8 cellular contexts compared by ENCODE assay signal in the genomic region with DNA sequence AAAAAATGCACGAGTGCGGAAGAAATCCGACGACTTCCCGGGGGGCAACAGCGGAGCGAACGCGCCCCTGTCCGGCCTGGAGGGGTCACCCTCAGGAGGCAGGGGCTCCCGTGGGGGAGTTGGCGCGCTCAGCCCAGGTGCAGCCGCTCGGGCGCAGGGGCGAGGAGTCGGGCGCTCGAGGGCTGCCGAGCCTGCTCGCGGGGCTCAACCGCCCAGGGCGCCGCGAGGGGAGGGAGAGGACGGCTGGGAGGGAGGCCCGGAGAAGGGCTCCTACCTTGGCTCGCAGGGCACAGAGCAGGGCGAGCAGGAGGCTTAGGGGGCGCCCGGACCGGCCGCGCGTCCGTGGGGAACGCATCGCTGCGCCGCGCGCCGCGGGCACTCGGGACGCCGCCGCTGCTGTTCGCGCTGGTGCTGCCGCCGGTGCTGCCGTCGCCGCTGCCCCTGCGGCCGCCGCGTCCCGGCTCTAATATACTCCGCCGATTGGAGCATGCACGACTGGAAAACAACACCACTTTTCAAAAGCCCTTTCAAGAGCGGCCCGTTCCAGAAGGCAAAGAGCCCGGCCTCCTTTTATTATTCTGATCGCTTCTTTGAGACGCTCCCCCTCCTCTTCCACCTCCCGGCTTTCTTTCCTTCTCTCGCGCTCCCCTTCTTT. TPM values are rescaled to one million over a fixed set of nuclear protein-coding genes. Genes with fewer than 3 reads are reported as not detected.
DNase-seq lines count a peak whose midpoint lies in the region; ATAC-seq and TF ChIP-seq lines count a peak whose summit lies in the region.

No MANE protein-coding gene starts in this region.

- TF ChIP-seq EP300 in stomach (IDR thresholded peaks at IDR 0.05), result no peak

- no peaks in the 10 kb centered on the region for H3K9me3 ChIP-seq in stomach

- intact Hi-C loops in stomach (cut with DNase I; ENCODE audit: low total_unique reads), result no loop called here

- no peak for ATAC-seq in HG02798 (IDR thresholded peaks at IDR 0.05; ENCODE audit: poor library complexity, unreplicated experiment)

- WGBS in stomach, 5 donors, result 0 to 1% (median 0%) methylated on average over 44 to 72 of the region's 73 CpGs

- H3K27me3 ChIP-seq in stomach, result no peaks in the 10 kb centered on the region

- TF ChIP-seq CTCF in AG09309 (IDR thresholded peaks at IDR 0.05; ENCODE audit: control insufficient read depth, insufficient read depth, low read depth, low read length, missing control alignments) (no peak), GM20000 (IDR thresholded peaks at IDR 0.05; ENCODE audit: extremely low read depth, missing control alignments) (no peak), choroid plexus epithelial cell (conservative IDR thresholded peaks at IDR 0.05; ENCODE audit: low read depth, low read length) (no peak), stomach (IDR thresholded peaks at IDR 0.05) (no peak)

- H3K4me3 ChIP-seq in AG09309 (ENCODE audit: control insufficient read depth, low read depth, low read length) (peak overlapping the region; percentile 79), choroid plexus epithelial cell (ENCODE audit: low read depth, low read length) (peak overlapping the region; percentile 88), stomach (peak overlapping the region; percentile 78 to 94 (median 88))

- H3K4me1 ChIP-seq in stomach, result peaks cover 17 to 46% (median 41%) of the 10 kb centered on the region in 4 donors

- peaks cover 0 to 8% (median 5%) of the 10 kb centered on the region in 4 donors for H3K36me3 ChIP-seq in stomach

- peak overlapping the region; percentile 95 to 100 (median 98) for H3K27ac ChIP-seq in stomach

- TF ChIP-seq POLR2A in stomach (IDR thresholded peaks at IDR 0.05), result no peak

- DNase-seq in AG09309 (ENCODE audit: low read depth) (no peak), GM20000 (ENCODE audit: low spot score) (peak; percentile 59), RKO (ENCODE audit: low spot score) (peak; percentile 53), choroid plexus epithelial cell (ENCODE audit: low read depth) (peak; percentile 69), left kidney (ENCODE audit: low read depth, low spot score) (peak; percentile 72), stomach (peak; percentile 42), NCI-H1105 (lab: John Stamatoyannopoulos, UW) (no peak)

RNA-seq across cellular contexts. Expression of gene JAG1, which starts 0.5 kb away (rescaled TPM):
- total RNA-seq in stomach, result 100 to 1,000 TPM in 1 of 5 donors, 10 to 100 TPM in 4; 54.8 to 133 (median 95.0) TPM
- 10 to 100 TPM in 1 of 3 donors, 1 to 10 TPM in 2; 5.2 to 26.3 (median 7.5) TPM for polyA plus RNA-seq in stomach

Comparison
In these comparisons a context has a peak if more than half of its experiments do, and no peak if none do; other contexts are left out.
1. DNase-seq: peak in GM20000 (single experiment), RKO (single experiment), choroid plexus epithelial cell (single experiment), left kidney (single experiment) and stomach (single experiment); none in AG09309 (single experiment) and NCI-H1105 (single experiment).
2. Peak in every context shown above with its lines, with median percentiles within 50 percentile points of each other: H3K4me3 ChIP-seq.